In the genomic region with DNA sequence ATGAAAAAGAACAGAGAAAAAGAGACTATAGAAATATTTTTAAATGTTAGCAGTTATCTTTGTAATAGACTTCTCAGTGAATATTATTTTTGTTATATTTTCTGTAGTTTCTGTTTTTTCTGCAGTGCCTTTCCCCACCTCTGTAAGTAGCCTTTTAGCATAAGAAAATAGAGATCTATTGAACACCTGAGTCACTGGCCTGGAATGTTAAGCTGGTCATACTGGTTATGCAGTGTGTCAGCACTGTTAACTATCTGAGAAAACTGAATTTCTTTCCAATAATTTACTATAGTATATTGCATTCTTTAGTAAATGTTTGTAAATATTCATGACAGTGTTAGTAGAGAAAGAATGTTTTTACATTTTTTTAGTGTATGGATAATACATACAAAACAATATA, we compare ENCODE assay signal across 13 cellular contexts.
A peak's percentile ranks its signal among the peaks of the same experiment; 100 is the strongest.
DNase-seq lines count a peak whose midpoint lies in the region; ATAC-seq and TF ChIP-seq lines count a peak whose summit lies in the region.
"Had no signal": no experiment of that assay in that cellular context is flagged by ENCODE, and none has a peak within 500 bp of the region (broad histone marks: within the 10 kb centered on the region; RNA-seq: fewer than 3 reads in every experiment).

No MANE protein-coding gene starts in this region.

- intact Hi-C loops in activated CD4-positive, alpha-beta T cell treated with anti-CD3 and anti-CD28 coated beads for 36 hours (cut with DNase I, micrococcal nuclease), result no loop called here
- intact Hi-C loops in A673 (cut with micrococcal nuclease; ENCODE audit: unreplicated experiment), result no loop called here

- H3K4me3 Mint-ChIP-seq in activated CD4-positive, alpha-beta T cell treated with anti-CD3 and anti-CD28 coated beads for 36 hours, result no peak overlapping the region

- no peaks in the 10 kb centered on the region for H3K4me1 ChIP-seq in A673 (ENCODE audit: insufficient read depth, low read length, poor library complexity, severe bottlenecking)

- H3K36me3 Mint-ChIP-seq in activated CD4-positive, alpha-beta T cell treated with anti-CD3 and anti-CD28 coated beads for 36 hours (ENCODE audit: low read depth), result no peaks in the 10 kb centered on the region

- CTCF ChIA-PET in activated CD4-positive, alpha-beta T cell treated with anti-CD3 and anti-CD28 coated beads for 36 hours (lab: Charles Lee), result no interaction called here
- CTCF ChIA-PET in A673 (lab: Charles Lee), result no interaction called here

- in situ Hi-C loops in astrocyte of the spinal cord (cut with HindIII; ENCODE audit: low sequenced_read_pairs), result no loop called here

- no peak overlapping the region for H3K27ac Mint-ChIP-seq in activated CD4-positive, alpha-beta T cell treated with anti-CD3 and anti-CD28 coated beads for 36 hours
- H3K27ac Mint-ChIP-seq: activated T-helper 2 cell treated with anti-CD3 and anti-CD28 coated beads, Interferon-gamma antibody, Interleukin-2, Interleukin-4, amounts not matched to agents 10 μg/mL and 5 μg/mL and 100 μg/mL, durations not matched to agents 14 hours and 24 hours and 36 hours had no signal

- DNase-seq in AG08395 (ENCODE audit: low spot score), result peak; percentile 46
- peak; percentile 71 for DNase-seq in HS-5 (ENCODE audit: low read depth)
- DNase-seq in astrocyte of the spinal cord (ENCODE audit: low read depth, low spot score), result peak; percentile 76
- peak; percentile 87 for DNase-seq in iris pigment epithelial cell (ENCODE audit: low read depth)
- no peak for DNase-seq in activated CD4-positive, alpha-beta T cell treated with anti-CD3 and anti-CD28 coated beads for 36 hours
- no peak for DNase-seq in A673 (ENCODE audit: low spot score)
- DNase-seq: cortex of kidney, NCI-H2227 treated with DMSO at 0.1 percent for 48 hours had no signal

- no peaks in the 10 kb centered on the region for H3K27me3 ChIP-seq in A673 (replicated peaks; ENCODE audit: insufficient read depth, low read depth, low read length, poor library complexity)

- no peaks in the 10 kb centered on the region for H3K4me1 Mint-ChIP-seq in activated CD4-positive, alpha-beta T cell treated with anti-CD3 and anti-CD28 coated beads for 36 hours

- no peaks in the 10 kb centered on the region for H3K9me3 ChIP-seq in A673 (ENCODE audit: low read depth, low read length, poor library complexity, severe bottlenecking)

- ATAC-seq in activated CD4-positive, alpha-beta T cell treated with anti-CD3 and anti-CD28 coated beads for 36 hours, result no peak
- ATAC-seq in GM18867 (IDR thresholded peaks at IDR 0.05; ENCODE audit: unreplicated experiment), result no peak
- ATAC-seq in HG02973 (IDR thresholded peaks at IDR 0.05; ENCODE audit: unreplicated experiment), result no peak
- ATAC-seq: Right ventricle myocardium inferior had no signal

- no TSS peak for BruUV-seq in A673 (replicated peaks; lab: Mats Ljungman, UMichigan)

- no peaks in the 10 kb centered on the region for H3K9me3 Mint-ChIP-seq in activated CD4-positive, alpha-beta T cell treated with anti-CD3 and anti-CD28 coated beads for 36 hours (ENCODE audit: low read depth)
- H3K9me3 Mint-ChIP-seq: activated T-helper 2 cell treated with anti-CD3 and anti-CD28 coated beads, Interferon-gamma antibody, Interleukin-2, Interleukin-4, amounts not matched to agents 10 μg/mL and 5 μg/mL and 100 μg/mL, durations not matched to agents 14 hours and 24 hours and 36 hours had no signal

- no peaks in the 10 kb centered on the region for H3K36me3 ChIP-seq in A673 (ENCODE audit: insufficient read depth, low read length, poor library complexity, severe bottlenecking)

- POLR2A ChIA-PET in activated CD4-positive, alpha-beta T cell treated with anti-CD3 and anti-CD28 coated beads for 36 hours (lab: Charles Lee), result no interaction called here
- POLR2A ChIA-PET in A673 (lab: Charles Lee; ENCODE audit: low non-redundant PET), result no interaction called here

- H3K27me3 Mint-ChIP-seq in activated CD4-positive, alpha-beta T cell treated with anti-CD3 and anti-CD28 coated beads for 36 hours, result no peaks in the 10 kb centered on the region

- TF ChIP-seq CTCF in astrocyte of the spinal cord (IDR thresholded peaks at IDR 0.05; ENCODE audit: low read depth, low read length) (no peak), A673 (conservative IDR thresholded peaks at IDR 0.05; ENCODE audit: low read depth, low read length) (no peak)

- H3K4me3 ChIP-seq in astrocyte of the spinal cord (ENCODE audit: low read depth, low read length) (no peak overlapping the region), A673 (ENCODE audit: low read depth, low read length, poor library complexity, severe bottlenecking) (no peak overlapping the region)

- no peak overlapping the region for H3K27ac ChIP-seq in A673 (ENCODE audit: low read depth, low read length, poor library complexity, severe bottlenecking)
- H3K27ac ChIP-seq: C4-2B had no signal

Comparison
In these comparisons a context has a peak if more than half of its experiments do, and no peak if none do; other contexts are left out.
1. DNase-seq: peak in AG08395 (single experiment), HS-5 (single experiment), astrocyte of the spinal cord (single experiment) and iris pigment epithelial cell (single experiment); none in activated CD4-positive, alpha-beta T cell treated with anti-CD3 and anti-CD28 coated beads for 36 hours (single experiment) and A673 (single experiment).